ENCODE assay signal across 8 cellular contexts in the genomic region with DNA sequence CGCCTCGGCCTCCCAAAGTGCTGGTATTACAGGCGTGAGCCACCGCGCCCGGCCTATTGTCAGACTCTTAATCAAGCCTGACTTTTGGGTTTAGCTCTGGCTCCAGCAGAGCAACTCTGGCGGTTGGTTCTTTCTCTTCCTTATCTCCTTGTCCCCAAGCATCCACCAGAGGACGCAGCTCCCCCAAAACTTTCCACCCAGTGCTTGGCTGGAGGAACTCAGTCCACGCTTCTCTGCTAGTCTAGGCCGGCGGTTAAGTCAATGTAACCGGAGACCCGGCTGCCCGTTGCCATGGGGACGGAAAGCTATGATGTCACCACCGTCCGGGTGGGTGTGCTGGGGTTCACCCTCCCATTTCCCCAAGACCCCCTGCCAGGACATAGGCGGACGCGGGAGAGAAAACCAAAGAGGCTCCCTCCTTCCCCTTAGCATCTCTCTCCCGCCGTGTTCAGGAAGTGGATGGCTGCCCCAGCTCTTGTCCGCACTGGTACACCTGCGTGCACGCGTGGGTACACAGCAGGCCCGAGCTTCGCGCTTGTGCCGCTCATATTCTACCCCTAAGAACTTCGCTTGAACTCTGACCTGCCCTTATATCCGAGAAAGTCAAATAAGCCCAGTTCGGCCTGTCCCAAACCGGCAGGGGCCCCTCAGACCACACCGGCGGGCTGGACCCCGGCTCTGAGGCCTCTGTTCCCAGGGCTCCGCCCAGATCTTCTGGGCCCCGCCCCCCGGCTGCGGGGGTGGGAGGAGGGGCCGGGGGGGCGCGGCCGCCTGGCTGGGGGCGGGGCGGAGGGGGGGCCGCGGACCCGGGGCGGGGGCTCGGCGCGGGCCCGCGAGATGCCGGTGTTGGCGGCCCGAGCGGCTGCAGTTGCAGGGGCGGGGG. TPM values are rescaled to one million over a fixed set of nuclear protein-coding genes. Genes with fewer than 3 reads are reported as not detected.
DNase-seq lines count a peak whose midpoint lies in the region; ATAC-seq, FAIRE-seq and TF ChIP-seq lines count a peak whose summit lies in the region.

A gene with protein sequence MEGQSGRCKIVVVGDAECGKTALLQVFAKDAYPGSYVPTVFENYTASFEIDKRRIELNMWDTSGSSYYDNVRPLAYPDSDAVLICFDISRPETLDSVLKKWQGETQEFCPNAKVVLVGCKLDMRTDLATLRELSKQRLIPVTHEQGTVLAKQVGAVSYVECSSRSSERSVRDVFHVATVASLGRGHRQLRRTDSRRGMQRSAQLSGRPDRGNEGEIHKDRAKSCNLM (plus strand): TSS at position 825 of the 883 bp plus-strand sequence. CDS start 117 bp downstream, outside the sequence.

- DNase-seq in NCI-H1417 treated with DMSO at 0.1 percent for 48 hours (lab: John Stamatoyannopoulos, UW) (peak; percentile 70), SW480 (ENCODE audit: low spot score) (peak; percentile 96), cardiac muscle cell (ENCODE audit: low read depth in 1 of 2, low spot score in 1 of 2) (peak; percentile 95 to 96), osteocyte (ENCODE audit: extremely low spot score, unreplicated experiment) (peak; percentile 96)
- peak; percentile 80 for DNase-seq in activated naive CD8-positive, alpha-beta T cell treated with anti-CD3 and anti-CD28 coated beads, Interleukin-2, amount 50 U/mL, for 24 hours

- no peaks in the 10 kb centered on the region for H3K9me3 Mint-ChIP-seq in activated naive CD8-positive, alpha-beta T cell treated with anti-CD3 and anti-CD28 coated beads, Interleukin-2, amount 50 U/mL, for 24 hours
- no peaks in the 10 kb centered on the region for H3K9me3 Mint-ChIP-seq in osteocyte (ENCODE audit: unreplicated experiment)

- H3K36me3 ChIP-seq in cardiac muscle cell, result no peaks in the 10 kb centered on the region

- peak within 1 kb of the TSS; percentile 85 for H3K27ac Mint-ChIP-seq in activated naive CD8-positive, alpha-beta T cell treated with anti-CD3 and anti-CD28 coated beads, Interleukin-2, amount 50 U/mL, for 24 hours
- H3K27ac Mint-ChIP-seq in osteocyte (ENCODE audit: unreplicated experiment), result peak within 1 kb of the TSS; percentile 94

- TF ChIP-seq CTCF in cardiac muscle cell (IDR thresholded peaks at IDR 0.05; ENCODE audit: low read depth, low read length) (peak; percentile 81), osteocyte (IDR thresholded peaks at IDR 0.05) (peak; percentile 82)

- no peaks in the 10 kb centered on the region for H3K27me3 ChIP-seq in cardiac muscle cell

- peak within 1 kb of the TSS; percentile 82 for H3K4me3 Mint-ChIP-seq in activated naive CD8-positive, alpha-beta T cell treated with anti-CD3 and anti-CD28 coated beads, Interleukin-2, amount 50 U/mL, for 24 hours
- peak within 1 kb of the TSS; percentile 90 for H3K4me3 Mint-ChIP-seq in osteocyte (ENCODE audit: unreplicated experiment)

- H3K36me3 Mint-ChIP-seq in activated naive CD8-positive, alpha-beta T cell treated with anti-CD3 and anti-CD28 coated beads, Interleukin-2, amount 50 U/mL, for 24 hours (ENCODE audit: low read depth), result no peaks in the 10 kb centered on the region
- no peaks in the 10 kb centered on the region for H3K36me3 Mint-ChIP-seq in osteocyte (ENCODE audit: unreplicated experiment)

- no peaks in the 10 kb centered on the region for H3K9me3 ChIP-seq in cardiac muscle cell (ENCODE audit: low read depth)

- peaks cover 29% of the 10 kb centered on the region for H3K4me1 Mint-ChIP-seq in activated naive CD8-positive, alpha-beta T cell treated with anti-CD3 and anti-CD28 coated beads, Interleukin-2, amount 50 U/mL, for 24 hours
- H3K4me1 Mint-ChIP-seq in osteocyte (ENCODE audit: unreplicated experiment), result peaks cover 28% of the 10 kb centered on the region

- peaks cover 12% of the 10 kb centered on the region for H3K4me1 ChIP-seq in cardiac muscle cell (ENCODE audit: low read depth)

- peaks cover 8% of the 10 kb centered on the region for H3K27me3 Mint-ChIP-seq in activated naive CD8-positive, alpha-beta T cell treated with anti-CD3 and anti-CD28 coated beads, Interleukin-2, amount 50 U/mL, for 24 hours
- no peaks in the 10 kb centered on the region for H3K27me3 Mint-ChIP-seq in osteocyte (ENCODE audit: unreplicated experiment)

- peak; percentile 86 for FAIRE-seq in A204.1 (lab: Jason Lieb, UNC)

- peak; percentile 46 for ATAC-seq in GM19043 (IDR thresholded peaks at IDR 0.05; ENCODE audit: low read depth, unreplicated experiment)
- ATAC-seq in activated naive CD8-positive, alpha-beta T cell treated with anti-CD3 and anti-CD28 coated beads, Interleukin-2, amount 50 U/mL, for 24 hours, result peak; percentile 72

- H3K27ac ChIP-seq in cardiac muscle cell (peak within 1 kb of the TSS; percentile 75), temporal lobe (ENCODE audit: low read depth, low read length) (peak within 1 kb of the TSS; percentile 50)

- peak within 1 kb of the TSS; percentile 49 for H3K4me3 ChIP-seq in cardiac muscle cell

RNA-seq across cellular contexts. Expression of the gene that starts here (rescaled TPM):
- total RNA-seq in cardiac muscle cell, result 18.5 and 18.8 TPM in 2 replicates
- 19.9 and 23.1 TPM in 2 replicates for polyA plus RNA-seq in cardiac muscle cell
- total RNA-seq in osteocyte, result 0.91 and 1.5 TPM in 2 replicates
- 3.7 TPM for total RNA-seq in temporal lobe

Comparison
In these comparisons a context has a peak if more than half of its experiments do, and no peak if none do; other contexts are left out.
1. Peak in every context shown above with its lines: DNase-seq, ATAC-seq, H3K4me3 ChIP-seq and H3K27ac ChIP-seq.